ENCODE assay signal across 10 cellular contexts in the genomic region with DNA sequence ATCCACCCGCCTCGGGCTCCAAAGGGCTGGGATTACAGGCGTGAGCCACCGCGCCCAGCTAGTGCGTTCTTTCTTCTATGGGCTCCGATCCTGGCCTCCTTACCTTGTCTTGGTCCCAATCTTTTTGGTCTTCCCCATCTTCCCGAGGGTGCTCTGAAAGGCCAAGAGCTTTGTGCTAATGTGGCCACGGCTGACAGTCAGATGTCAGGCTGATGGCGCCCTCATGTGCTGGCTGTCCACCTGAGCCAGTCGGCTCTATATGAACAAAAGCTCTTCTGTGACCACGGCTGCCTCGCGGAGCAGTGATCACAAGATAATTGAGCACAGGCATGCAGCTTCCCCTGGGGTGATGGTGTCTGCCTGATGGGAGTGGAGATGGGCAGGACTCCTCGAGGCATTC. TPM values are rescaled to one million over a fixed set of nuclear protein-coding genes. Genes with fewer than 3 reads are reported as not detected.
DNase-seq lines count a peak whose midpoint lies in the region; ATAC-seq, FAIRE-seq and TF ChIP-seq lines count a peak whose summit lies in the region.
"Had no signal": no experiment of that assay in that cellular context is flagged by ENCODE, and none has a peak within 500 bp of the region (broad histone marks: within the 10 kb centered on the region; RNA-seq: fewer than 3 reads in every experiment).

No MANE protein-coding gene starts in this region.

- H3K4me1 ChIP-seq in foreskin keratinocyte, result no peaks in the 10 kb centered on the region
- no peaks in the 10 kb centered on the region for H3K4me1 ChIP-seq in pancreas

- WGBS in pancreas, 2 donors, result 53 to 55% methylated on average over 15 of the region's 15 CpGs

- FAIRE-seq in pancreas (lab: Jason Lieb, UNC), result no peak

- no peaks in the 10 kb centered on the region for H3K36me3 ChIP-seq in pancreas
- H3K36me3 ChIP-seq: left lung had no signal

- in situ Hi-C loops in ACHN (cut with HindIII; ENCODE audit: low pct_ligation_motif_present, low pct_unique_long_range_greater_than_20kb, low sequenced_read_pairs), result no loop called here

- DNase-seq in ACHN, result peak; percentile 47
- DNase-seq in NOMO-1 treated with DMSO at 0.1 percent for 48 hours (lab: John Stamatoyannopoulos, UW; ENCODE audit: unreplicated experiment), result peak; percentile 23
- peak in 1 of 2 donors; percentile 41 for DNase-seq in foreskin keratinocyte
- no peak for DNase-seq in cerebellar nuclear complex (lab: John Stamatoyannopoulos, UW)
- DNase-seq in pancreas, result no peak
- DNase-seq: T-helper 9 cell had no signal

- H3K27ac ChIP-seq in foreskin keratinocyte (no peak overlapping the region), pancreas (no peak overlapping the region)
- H3K27ac ChIP-seq: left lung had no signal

- no peak overlapping the region for H3K4me3 ChIP-seq in pancreas
- H3K4me3 ChIP-seq: left lung had no signal

- TF ChIP-seq CTCF in GM12873 (IDR thresholded peaks at IDR 0.05; ENCODE audit: insufficient read depth, low read depth, low read length, missing control alignments) (peak; percentile 56), foreskin keratinocyte (conservative IDR thresholded peaks at IDR 0.05) (peak; percentile 59), pancreas (IDR thresholded peaks at IDR 0.05) (no peak)

- intact Hi-C loops in pancreas (cut with DNase I), result loop anchor here in 1 of 3 donors (10.0 kb wide), 1 partner anchor 61 kb away; no protein-coding TSS in a partner anchor

- H3K9me3 ChIP-seq in pancreas, result no peaks in the 10 kb centered on the region
- H3K9me3 ChIP-seq: left lung had no signal

- peak; percentile 10 for ATAC-seq in foreskin keratinocyte
- no peak for ATAC-seq in HG03378 (IDR thresholded peaks at IDR 0.05; ENCODE audit: unreplicated experiment)
- ATAC-seq in GM21360 (IDR thresholded peaks at IDR 0.05; ENCODE audit: unreplicated experiment), result no peak
- no peak for ATAC-seq in pancreas
- ATAC-seq: left lung had no signal

- no peaks in the 10 kb centered on the region for H3K27me3 ChIP-seq in foreskin keratinocyte
- no peaks in the 10 kb centered on the region for H3K27me3 ChIP-seq in pancreas

RNA-seq across cellular contexts. Expression of a gene that starts 11.0 kb away (rescaled TPM):
- 9.2 and 12.0 TPM in 2 replicates for total RNA-seq in foreskin keratinocyte
- polyA plus RNA-seq in foreskin keratinocyte, result 3.0 and 3.2 TPM in 2 replicates
- 10 to 100 TPM; 11.5 to 16.8 (median 13.7) TPM for total RNA-seq in pancreas
- polyA plus RNA-seq in pancreas, result 1 to 10 TPM; 5.1 to 8.7 TPM

RNA-seq across cellular contexts. Expression of a gene that starts 25.4 kb away (rescaled TPM):
- total RNA-seq in foreskin keratinocyte (10.9 and 11.4 TPM in 2 replicates), pancreas (10 to 100 TPM in 1 of 6 donors, 1 to 10 TPM in 5; 2.6 to 13.4 (median 4.3) TPM)
- polyA plus RNA-seq in foreskin keratinocyte (9.5 and 9.8 TPM in 2 replicates), pancreas (1 to 10 TPM; 4.0 to 6.9 TPM)

Comparison
In these comparisons a context has a peak if more than half of its experiments do, and no peak if none do; other contexts are left out.
1. DNase-seq: peak in ACHN (single experiment) and NOMO-1 treated with DMSO at 0.1 percent for 48 hours (single experiment); none in cerebellar nuclear complex (0 of 2) and pancreas (0 of 6).
2. CTCF ChIP-seq: peak in GM12873 (single experiment) and foreskin keratinocyte (single experiment); none in pancreas (0 of 4).